In genomic region chr7:72801564-72801963, GRCh38 we compare ENCODE assay signal across 1 cellular context.
TF ChIP-seq lines count a peak whose summit lies in the region.

No MANE protein-coding gene starts in this region.

TF ChIP-seq in SK-N-SH, 30 proteins besides CTCF, POLR2A, EP300 and RAD21:
- TF ChIP-seq ELF1 (IDR thresholded peaks at IDR 0.05) = peak; percentile 44; the same call in 1 of the 2 replicates
- TF ChIP-seq, protein P1, sequence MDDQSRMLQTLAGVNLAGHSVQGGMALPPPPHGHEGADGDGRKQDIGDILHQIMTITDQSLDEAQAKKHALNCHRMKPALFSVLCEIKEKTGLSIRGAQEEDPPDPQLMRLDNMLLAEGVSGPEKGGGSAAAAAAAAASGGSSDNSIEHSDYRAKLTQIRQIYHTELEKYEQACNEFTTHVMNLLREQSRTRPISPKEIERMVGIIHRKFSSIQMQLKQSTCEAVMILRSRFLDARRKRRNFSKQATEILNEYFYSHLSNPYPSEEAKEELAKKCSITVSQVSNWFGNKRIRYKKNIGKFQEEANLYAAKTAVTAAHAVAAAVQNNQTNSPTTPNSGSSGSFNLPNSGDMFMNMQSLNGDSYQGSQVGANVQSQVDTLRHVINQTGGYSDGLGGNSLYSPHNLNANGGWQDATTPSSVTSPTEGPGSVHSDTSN (IDR thresholded peaks at IDR 0.05) = 0 out of 2 replicates have a peak, but pooled peaks have one; percentile 3
